8 cellular contexts compared by ENCODE assay signal in genomic region chr2:108535380-108535677, GRCh38. TPM values are rescaled to one million over a fixed set of nuclear protein-coding genes. Genes with fewer than 3 reads are reported as not detected.
A peak's percentile ranks its signal among the peaks of the same experiment; 100 is the strongest.
DNase-seq lines count a peak whose midpoint lies in the region; ATAC-seq and TF ChIP-seq lines count a peak whose summit lies in the region.

No MANE protein-coding gene starts in this region.

- H3K27me3 ChIP-seq in adrenal gland = no peaks in the 10 kb centered on the region
- H3K27me3 ChIP-seq in kidney epithelial cell (ENCODE audit: control insufficient read depth, insufficient read depth, low read length) = no peaks in the 10 kb centered on the region
- no peaks in the 10 kb centered on the region for H3K27me3 ChIP-seq in thymus (ENCODE audit: control insufficient read depth, insufficient read depth)

- peaks cover 9% of the 10 kb centered on the region for H3K36me3 Mint-ChIP-seq in activated CD4-positive, alpha-beta T cell treated with anti-CD3 and anti-CD28 coated beads, Interleukin-2, amount 10 ng/mL, durations not matched to agents 24 days and 14 days (ENCODE audit: low read depth)

- H3K4me3 Mint-ChIP-seq in activated CD4-positive, alpha-beta T cell treated with anti-CD3 and anti-CD28 coated beads, Interleukin-2, amount 10 ng/mL, durations not matched to agents 24 days and 14 days = peak overlapping the region; percentile 97

- H3K4me1 ChIP-seq in adrenal gland (replicated peaks in 1 of 2) (peaks cover 8 to 31% of the 10 kb centered on the region in 2 donors), thymus (ENCODE audit: control insufficient read depth, insufficient read depth, low read length) (no peaks in the 10 kb centered on the region)

- DNase-seq in activated CD4-positive, alpha-beta T cell treated with anti-CD3 and anti-CD28 coated beads, Interleukin-2, amount 10 ng/mL, durations not matched to agents 24 days and 14 days = no peak
- no peak for DNase-seq in activated CD4-positive, alpha-beta T cell treated with anti-CD3 and anti-CD28 coated beads, Interleukin-2, amount 50 U/mL, for 48 hours
- DNase-seq in adrenal gland (no peak), kidney epithelial cell (ENCODE audit: low read depth) (no peak), kidney glomerular epithelial cell (lab: John Stamatoyannopoulos, UW) (no peak)

- H3K36me3 ChIP-seq in adrenal gland (replicated peaks in 1 of 2) (no peaks in the 10 kb centered on the region), kidney epithelial cell (ENCODE audit: control insufficient read depth, insufficient read depth, low read length) (no peaks in the 10 kb centered on the region), thymus (ENCODE audit: control insufficient read depth, insufficient read depth) (no peaks in the 10 kb centered on the region)

- H3K27ac Mint-ChIP-seq in activated CD4-positive, alpha-beta T cell treated with anti-CD3 and anti-CD28 coated beads, Interleukin-2, amount 10 ng/mL, durations not matched to agents 24 days and 14 days = peak overlapping the region; percentile 91

- no peaks in the 10 kb centered on the region for H3K27me3 Mint-ChIP-seq in activated CD4-positive, alpha-beta T cell treated with anti-CD3 and anti-CD28 coated beads, Interleukin-2, amount 10 ng/mL, durations not matched to agents 24 days and 14 days

- no peaks in the 10 kb centered on the region for H3K9me3 Mint-ChIP-seq in activated CD4-positive, alpha-beta T cell treated with anti-CD3 and anti-CD28 coated beads, Interleukin-2, amount 10 ng/mL, durations not matched to agents 24 days and 14 days

- H3K27ac ChIP-seq in adrenal gland = peak overlapping the region in 4 of 5 donors; percentile 59 to 98 (median 95)
- H3K27ac ChIP-seq in thymus (ENCODE audit: low read depth) = no peak overlapping the region

- ATAC-seq in HG03439 (IDR thresholded peaks at IDR 0.05; ENCODE audit: unreplicated experiment) (no peak), GM18858 (IDR thresholded peaks at IDR 0.05; ENCODE audit: unreplicated experiment) (no peak)

- 13 to 33% (median 19%) methylated on average over 10 of the region's 10 CpGs for WGBS in adrenal gland, 4 donors
- whole genome bisulfite sequencing in thymus = 46% methylated on average over 10 of the region's 10 CpGs

- TF ChIP-seq POLR2A in adrenal gland (IDR thresholded peaks at IDR 0.05) = no peak

- intact Hi-C loops in activated CD4-positive, alpha-beta T cell treated with anti-CD3 and anti-CD28 coated beads, Interleukin-2, amount 10 ng/mL, durations not matched to agents 24 days and 14 days (cut with micrococcal nuclease) = loop anchor here (10.0 kb wide), 1 partner anchor 99 kb away; no protein-coding TSS in a partner anchor
- intact Hi-C loops in adrenal gland (cut with DNase I) = loop anchor here (10.0 kb wide), 1 partner anchor 49 kb away; no protein-coding TSS in a partner anchor

- no peak for TF ChIP-seq CTCF in adrenal gland (IDR thresholded peaks at IDR 0.05)
- TF ChIP-seq CTCF in kidney epithelial cell (IDR thresholded peaks at IDR 0.05; ENCODE audit: insufficient read depth, low read length, poor library complexity, severe bottlenecking) = no peak

- peak overlapping the region in 2 of 4 donors; percentile 58 to 81 for H3K4me3 ChIP-seq in adrenal gland
- H3K4me3 ChIP-seq in kidney epithelial cell (ENCODE audit: low read depth, low read length) = peak overlapping the region; percentile 54
- H3K4me3 ChIP-seq in thymus (ENCODE audit: low read length) = peak overlapping the region; percentile 86

- H3K4me1 Mint-ChIP-seq in activated CD4-positive, alpha-beta T cell treated with anti-CD3 and anti-CD28 coated beads, Interleukin-2, amount 10 ng/mL, durations not matched to agents 24 days and 14 days = peaks cover 37% of the 10 kb centered on the region

- H3K9me3 ChIP-seq in adrenal gland (replicated peaks in 1 of 3) (no peaks in the 10 kb centered on the region), thymus (ENCODE audit: control insufficient read depth) (no peaks in the 10 kb centered on the region)

RNA-seq across cellular contexts. Expression of gene LIMS1, which starts 1.1 kb away (rescaled TPM):
- total RNA-seq in activated CD4-positive, alpha-beta T cell treated with anti-CD3 and anti-CD28 coated beads, Interleukin-2, amount 10 ng/mL, durations not matched to agents 24 days and 14 days = 63.1 and 66.0 TPM in 2 replicates
- 100 to 1,000 TPM; 108 to 182 (median 132) TPM for total RNA-seq in adrenal gland
- polyA plus RNA-seq in adrenal gland = 10 to 100 TPM; 33.5 to 58.3 (median 48.4) TPM
- 191 and 202 TPM in 2 replicates for total RNA-seq in kidney epithelial cell
- 28.5 TPM for polyA plus RNA-seq in thymus
